In genomic region chr5:10564838-10565784, GRCh38 we compare ENCODE assay signal across 8 cellular contexts. TPM values are rescaled to one million over a fixed set of nuclear protein-coding genes. Genes with fewer than 3 reads are reported as not detected.
DNase-seq lines count a peak whose midpoint lies in the region; FAIRE-seq and TF ChIP-seq lines count a peak whose summit lies in the region.

No MANE protein-coding gene starts in this region.

- H3K27me3 Mint-ChIP-seq in Caco-2 (ENCODE audit: insufficient read depth, unreplicated experiment) (no peaks in the 10 kb centered on the region), IgD-negative memory B cell (no peaks in the 10 kb centered on the region)

- FAIRE-seq in H54 (lab: Jason Lieb, UNC) = no peak
- FAIRE-seq in D721Med (lab: Jason Lieb, UNC) = no peak

- no peaks in the 10 kb centered on the region for H3K9me3 Mint-ChIP-seq in Caco-2 (ENCODE audit: unreplicated experiment)
- no peaks in the 10 kb centered on the region for H3K9me3 Mint-ChIP-seq in IgD-negative memory B cell

- CTCF ChIA-PET in Caco-2 (lab: Charles Lee) = interaction anchor here (0.6 to 1.2 kb wide), 3 partner anchors 32 to 63 kb away, joined by 4 to 5 read pairs (median 5); no protein-coding TSS in a partner anchor

- TF ChIP-seq CTCF in Caco-2 (IDR thresholded peaks at IDR 0.05; ENCODE audit: insufficient read depth in 1 of 2, low read depth in 1 of 2, low read length in 1 of 2, severe bottlenecking in 1 of 2, unreplicated experiment in 1 of 2) (no peak), astrocyte of the spinal cord (IDR thresholded peaks at IDR 0.05; ENCODE audit: low read depth, low read length) (no peak), D721Med (IDR thresholded peaks at IDR 0.05; ENCODE audit: insufficient read depth, missing control alignments) (no peak)

- H3K4me3 Mint-ChIP-seq in Caco-2 (ENCODE audit: unreplicated experiment) = peak overlapping the region; percentile 90
- H3K4me3 Mint-ChIP-seq in IgD-negative memory B cell = peak overlapping the region; percentile 94 to 97 (median 96)

- peak in 1 of 2 experiments; percentile 43 for DNase-seq in Caco-2
- no peak for DNase-seq in astrocyte of the spinal cord (ENCODE audit: low read depth, low spot score)
- peak; percentile 31 for DNase-seq in kidney tubule cell (ENCODE audit: low spot score)
- no peak for DNase-seq in H54 (ENCODE audit: insufficient read length, low spot score)
- no peak for DNase-seq in dedifferentiated amniotic fluid mesenchymal stem cell (ENCODE audit: extremely low spot score)
- no peak for DNase-seq in D721Med (ENCODE audit: insufficient read length, low spot score)

- H3K4me1 ChIP-seq in Caco-2 (peaks cover 41% of the 10 kb centered on the region), subcutaneous abdominal adipose tissue (ENCODE audit: control insufficient read depth in 5 of 5, insufficient read depth in 5 of 5, low read length in 5 of 5) (peaks cover 4 to 58% (median 52%) of the 10 kb centered on the region in 5 donors)

- H3K9me3 ChIP-seq in Caco-2 (no peaks in the 10 kb centered on the region), subcutaneous abdominal adipose tissue (ENCODE audit: control insufficient read depth in 5 of 5, low read length in 5 of 5) (no peaks in the 10 kb centered on the region)

- H3K27ac Mint-ChIP-seq in Caco-2 (ENCODE audit: unreplicated experiment) = peak overlapping the region; percentile 10
- H3K27ac Mint-ChIP-seq in IgD-negative memory B cell = peak overlapping the region; percentile 91 to 99 (median 97)

- TSS peak; percentile 57 for BruUV-seq in Caco-2 (replicated peaks; lab: Mats Ljungman, UMichigan)

- peak overlapping the region; percentile 37 for H3K27ac ChIP-seq in subcutaneous abdominal adipose tissue (ENCODE audit: low read depth, low read length)

- H3K4me3 ChIP-seq in Caco-2 (ENCODE audit: low read depth, low read length) (peak overlapping the region; percentile 77), astrocyte of the spinal cord (ENCODE audit: low read depth, low read length) (peak overlapping the region; percentile 69), subcutaneous abdominal adipose tissue (ENCODE audit: low read depth in 1 of 5, low read length in 5 of 5) (peak overlapping the region; percentile 60 to 85 (median 70))

- H3K36me3 Mint-ChIP-seq in Caco-2 (ENCODE audit: insufficient read depth, unreplicated experiment) (peaks cover 16% of the 10 kb centered on the region), IgD-negative memory B cell (no peaks in the 10 kb centered on the region)

- H3K9ac ChIP-seq in subcutaneous abdominal adipose tissue (ENCODE audit: low read length in 5 of 5) = peak overlapping the region in 3 of 5 donors; percentile 40 to 72 (median 55)

- H3K4me1 Mint-ChIP-seq in Caco-2 (ENCODE audit: low read depth, unreplicated experiment) = peaks cover 20% of the 10 kb centered on the region
- peaks cover 43 to 50% (median 43%) of the 10 kb centered on the region in 3 donors for H3K4me1 Mint-ChIP-seq in IgD-negative memory B cell

- H3K27me3 ChIP-seq in Caco-2 (replicated peaks; ENCODE audit: control insufficient read depth, insufficient read depth, low read length) (no peaks in the 10 kb centered on the region), subcutaneous abdominal adipose tissue (ENCODE audit: control insufficient read depth in 5 of 5, insufficient read depth in 4 of 5, low read length in 5 of 5) (peaks cover 0 to 20% (median 7%) of the 10 kb centered on the region in 5 donors)

- POLR2A ChIA-PET in Caco-2 (lab: Charles Lee) = interaction anchor here (1.2 kb wide), 1 partner anchor 14 kb away, joined by 14 read pairs; no protein-coding TSS in a partner anchor

- H3K36me3 ChIP-seq in Caco-2 (ENCODE audit: control insufficient read depth, insufficient read depth, low read length) = no peaks in the 10 kb centered on the region
- no peaks in the 10 kb centered on the region for H3K36me3 ChIP-seq in subcutaneous abdominal adipose tissue (ENCODE audit: control insufficient read depth in 5 of 5, insufficient read depth in 5 of 5, low read length in 5 of 5)

- intact Hi-C loops in Caco-2 (cut with micrococcal nuclease; ENCODE audit: unreplicated experiment) = loop anchor here (1.0 kb wide), 2 partner anchors 63 to 84 kb away; no protein-coding TSS in a partner anchor

- no peak for TF ChIP-seq POLR2A in H54 (IDR thresholded peaks at IDR 0.05; ENCODE audit: low read depth, low read length)

- in situ Hi-C loops in astrocyte of the spinal cord (cut with HindIII; ENCODE audit: low sequenced_read_pairs) = no loop called here

RNA-seq across cellular contexts. Expression of gene ANKRD33B, which starts 1.2 kb away (rescaled TPM):
- total RNA-seq in Caco-2 (2022) = 22.8 and 25.3 TPM in 2 replicates
- polyA plus RNA-seq in IgD-negative memory B cell = 1.5 TPM
